Comparison of ENCODE assay signal across 34 cellular contexts in genomic region chr12:67998379-67998778, GRCh38. TPM values are rescaled to one million over a fixed set of nuclear protein-coding genes. Genes with fewer than 3 reads are reported as not detected.
"Had no signal": no experiment of that assay in that cellular context is flagged by ENCODE, and none has a peak within 500 bp of the region (broad histone marks: within the 10 kb centered on the region; RNA-seq: fewer than 3 reads in every experiment).

No MANE protein-coding gene starts in this region.

- H3K9me3 Mint-ChIP-seq: immature natural killer cell; naive thymus-derived CD8-positive, alpha-beta T cell; nephron; neural crest cell; stimulated activated naive B cell treated with anti-CD40 and anti-IgM and Interleukin-4, amounts not matched to agents 10 μg/mL and 1 μg/mL and 100 μg/mL, for 72 hours had no signal

- H3K4me3 ChIP-seq: left lung, lower lobe of right lung, mucosa of descending colon, right atrium auricular region, right lobe of liver, smooth muscle cell, stomach, testis, thyroid gland, transverse colon, upper lobe of left lung, vagina had no signal

- H3K79me2 ChIP-seq: parathyroid adenoma had no signal

- H3K36me3 Mint-ChIP-seq: stimulated activated naive B cell treated with anti-CD40 and anti-IgM and Interleukin-4, amounts not matched to agents 10 μg/mL and 1 μg/mL and 100 μg/mL, for 72 hours had no signal

- H3K27me3 ChIP-seq: left lung, right atrium auricular region, right lobe of liver, stomach, testis, thyroid gland, transverse colon, upper lobe of left lung, vagina had no signal

- H3K4me1 ChIP-seq: left lung, lower lobe of right lung, parathyroid adenoma, right atrium auricular region, right lobe of liver, testis, thyroid gland, transverse colon, upper lobe of left lung, vagina had no signal

- H3K36me3 ChIP-seq: left lung, lower lobe of right lung, right atrium auricular region, right lobe of liver, stomach, thyroid gland, transverse colon, upper lobe of left lung, vagina had no signal

- H3K9ac ChIP-seq: parathyroid adenoma had no signal

- H3K27ac Mint-ChIP-seq: immature natural killer cell; nephron; stimulated activated naive B cell treated with anti-CD40 and anti-IgM and Interleukin-4, amounts not matched to agents 10 μg/mL and 1 μg/mL and 100 μg/mL, for 72 hours had no signal

- H3K27ac ChIP-seq: left lung, lower lobe of right lung, parathyroid adenoma, right atrium auricular region, right lobe of liver, stomach, testis, thyroid gland, transverse colon, upper lobe of left lung, vagina had no signal

- H3K27me3 Mint-ChIP-seq: naive thymus-derived CD8-positive, alpha-beta T cell; stimulated activated naive B cell treated with anti-CD40 and anti-IgM and Interleukin-4, amounts not matched to agents 10 μg/mL and 1 μg/mL and 100 μg/mL, for 72 hours had no signal

- H3K4me2 ChIP-seq: smooth muscle cell had no signal

- DNase-seq: hypothalamus; immature natural killer cell; kidney; left colon; left lung; lower lobe of right lung; mammary epithelial cell; midbrain; mucosa of descending colon; naive thymus-derived CD8-positive, alpha-beta T cell; nucleus accumbens; right lobe of liver; stimulated activated CD4-positive, alpha-beta T cell treated with anti-CD3 and anti-CD28 coated beads, Interleukin-1b, Interleukin-23, amount 100 ng/mL, for 48 hours; stimulated activated CD4-positive, alpha-beta T cell treated with anti-CD3 and anti-CD28 coated beads, Interleukin-2, amount 100 ng/mL, for 48 hours; stimulated activated CD4-positive, alpha-beta T cell treated with anti-CD3 and anti-CD28 coated beads, Interleukin-4, amount 100 ng/mL, for 4 hours; stimulated activated CD8-positive, alpha-beta memory T cell treated with anti-CD3 and anti-CD28 coated beads, Interleukin-4, amount 100 ng/mL, for 48 hours; stimulated activated naive B cell treated with anti-CD40 and anti-IgM and Interleukin-4, amounts not matched to agents 10 μg/mL and 1 μg/mL and 100 μg/mL, for 72 hours; stimulated activated naive CD8-positive, alpha-beta T cell treated with anti-CD3 and anti-CD28 coated beads, Interleukin-15, Interleukin-2, amounts not matched to agents 100 U/mL and 50 U/mL, for 24 hours; stomach; testis; thyroid gland; transverse colon; upper lobe of left lung had no signal

- H3K4me3 Mint-ChIP-seq: immature natural killer cell; nephron; neural crest cell; stimulated activated naive B cell treated with anti-CD40 and anti-IgM and Interleukin-4, amounts not matched to agents 10 μg/mL and 1 μg/mL and 100 μg/mL, for 72 hours had no signal

- ATAC-seq: left colon; left lung; lower lobe of right lung; mucosa of descending colon; naive thymus-derived CD8-positive, alpha-beta T cell; stimulated activated naive B cell treated with anti-CD40 and anti-IgM and Interleukin-4, amounts not matched to agents 10 μg/mL and 1 μg/mL and 100 μg/mL, for 72 hours; stimulated activated naive CD8-positive, alpha-beta T cell treated with anti-CD3 and anti-CD28 coated beads, Interleukin-15, Interleukin-2, amounts not matched to agents 100 U/mL and 50 U/mL, for 24 hours had no signal

- H3K4me1 Mint-ChIP-seq: nephron, neural crest cell had no signal

RNA-seq across cellular contexts. Expression of gene IFNG-AS1, which starts 9.1 kb away (rescaled TPM):
- total RNA-seq: lower lobe of right lung, mammary epithelial cell, mesenteric fat pad, neural crest cell, osteocyte, pulmonary artery endothelial cell, renal cortical epithelial cell, stomach, vagina had no signal
- polyA plus RNA-seq: mammary epithelial cell, stomach, urinary bladder had no signal
